In genomic region chr10:122141821-122142651, GRCh38 we compare ENCODE assay signal across 11 cellular contexts.
DNase-seq lines count a peak whose midpoint lies in the region; ATAC-seq, FAIRE-seq and TF ChIP-seq lines count a peak whose summit lies in the region.
"Had no signal": no experiment of that assay in that cellular context is flagged by ENCODE, and none has a peak within 500 bp of the region (broad histone marks: within the 10 kb centered on the region; RNA-seq: fewer than 3 reads in every experiment).

No MANE protein-coding gene starts in this region.

- no peaks in the 10 kb centered on the region for H3K9me3 ChIP-seq in psoas muscle

- intact Hi-C loops in psoas muscle (cut with DNase I): loop anchor here in 1 of 2 donors (2.0 to 5.0 kb wide), 2 partner anchors 79 to 90 kb away; no protein-coding TSS in a partner anchor

- H3K4me3 ChIP-seq in psoas muscle: no peak overlapping the region

- FAIRE-seq in D721Med (lab: Jason Lieb, UNC): no peak

- H3K27me3 ChIP-seq in psoas muscle (ENCODE audit: insufficient read depth in 3 of 3, low read length in 2 of 3): no peaks in the 10 kb centered on the region

- peak overlapping the region; percentile 90 for H3K27ac ChIP-seq in psoas muscle

- ATAC-seq in psoas muscle: no peak

- WGBS in psoas muscle, 3 donors: 27 to 37% (median 29%) methylated on average over 15 of the region's 15 CpGs

- H3K4me1 ChIP-seq in psoas muscle: peaks cover 62% of the 10 kb centered on the region

- DNase-seq in AG08395 (ENCODE audit: low spot score) (peak; percentile 34), RPMI7951 (ENCODE audit: low read depth) (peak; percentile 81), fibroblast of peridontal ligament (ENCODE audit: extremely low read depth) (peak; percentile 28), psoas muscle (peak; percentile 41 to 70), hepatic stellate cell (ENCODE audit: low spot score) (no peak), NCI-H128 (lab: John Stamatoyannopoulos, UW; ENCODE audit: unreplicated experiment) (no peak), D721Med (ENCODE audit: insufficient read length, low spot score) (no peak)
- no peak for DNase-seq in activated CD4-positive, alpha-beta T cell treated with anti-CD3 and anti-CD28 coated beads, Interleukin-2, amount 50 U/mL, for 4 hours
- DNase-seq: CD8-positive, alpha-beta memory T cell; naive B cell; NCI-H2227 treated with DMSO at 0.1 percent for 48 hours had no signal

- H3K36me3 ChIP-seq in psoas muscle (ENCODE audit: insufficient read depth in 1 of 2, low read depth in 1 of 2): peaks cover 4 to 55% of the 10 kb centered on the region in 2 donors

- no peak for TF ChIP-seq CTCF in psoas muscle (IDR thresholded peaks at IDR 0.05)
- no peak for TF ChIP-seq CTCF in D721Med (IDR thresholded peaks at IDR 0.05; ENCODE audit: insufficient read depth, missing control alignments)

Comparison
In these comparisons a context has a peak if more than half of its experiments do, and no peak if none do; other contexts are left out.
1. DNase-seq: peak in AG08395 (single experiment), RPMI7951 (single experiment), fibroblast of peridontal ligament (single experiment) and psoas muscle (2 of 2); none in activated CD4-positive, alpha-beta T cell treated with anti-CD3 and anti-CD28 coated beads, Interleukin-2, amount 50 U/mL, for 4 hours (0 of 2), hepatic stellate cell (single experiment), NCI-H128 (single experiment) and D721Med (single experiment).